ENCODE assay signal across 1 cellular context in genomic region chr10:17157024-17157423, GRCh38.
TF ChIP-seq lines count a peak whose summit lies in the region.

No MANE protein-coding gene starts in this region.

TF ChIP-seq in GM12878, 131 proteins besides CTCF, POLR2A, EP300 and RAD21 (continued from another document):
- TF ChIP-seq MLLT1 (IDR thresholded peaks at IDR 0.05) (no peak), SUPT20H (IDR thresholded peaks at IDR 0.05; ENCODE audit: borderline replicate concordance, control insufficient read depth, low read depth, low read length) (no peak), MEF2A (IDR thresholded peaks at IDR 0.05; ENCODE audit: insufficient read depth, low read depth, low read length) (no peak), HDAC2 (IDR thresholded peaks at IDR 0.05) (no peak), ZNF217 (IDR thresholded peaks at IDR 0.05) (no peak), RBBP5 (conservative IDR thresholded peaks at IDR 0.05) (no peak), E2F8 (IDR thresholded peaks at IDR 0.05; ENCODE audit: low read depth, partially characterized antibody) (no peak), CHD2 (IDR thresholded peaks at IDR 0.05; ENCODE audit: borderline replicate concordance, low read depth, low read length) (no peak), MYB (IDR thresholded peaks at IDR 0.05; ENCODE audit: borderline replicate concordance, low read depth, low read length) (no peak), BHLHE40 (IDR thresholded peaks at IDR 0.05; ENCODE audit: borderline replicate concordance in 1 of 2, low read depth in 2 of 2, low read length in 1 of 2) (no peak)
